ENCODE assay signal across 7 cellular contexts in genomic region chr12:31896514-31897039, GRCh38.
DNase-seq lines count a peak whose midpoint lies in the region; ATAC-seq, FAIRE-seq and TF ChIP-seq lines count a peak whose summit lies in the region.

No MANE protein-coding gene starts in this region.

- H3K4me1 Mint-ChIP-seq in activated B cell treated with CpG ODN at 0.5 μM for 24 hours, result peaks cover 69% of the 10 kb centered on the region
- H3K4me1 Mint-ChIP-seq in type B pancreatic cell (ENCODE audit: unreplicated experiment), result peaks cover 17% of the 10 kb centered on the region

- ATAC-seq in GM19438 (IDR thresholded peaks at IDR 0.05; ENCODE audit: low read depth, unreplicated experiment), result peak; percentile 99
- ATAC-seq in HG03439 (IDR thresholded peaks at IDR 0.05; ENCODE audit: unreplicated experiment), result peak; percentile 98
- ATAC-seq in activated B cell treated with CpG ODN at 0.5 μM for 24 hours (ENCODE audit: low read depth), result peak; percentile 93

- H3K27ac Mint-ChIP-seq in activated B cell treated with CpG ODN at 0.5 μM for 24 hours (peak overlapping the region; percentile 96), type B pancreatic cell (no peak overlapping the region)

- CTCF ChIA-PET in activated B cell treated with CpG ODN at 0.5 μM for 24 hours (lab: Charles Lee), result interaction anchor here (1.0 to 1.3 kb wide), 4 partner anchors 19 to 63 kb away, joined by 3 to 5 read pairs (median 4); partner anchors contain the start of gene RESF1

- no peak overlapping the region for H3K4me3 ChIP-seq in choroid plexus epithelial cell (ENCODE audit: low read depth, low read length)

- TF ChIP-seq CTCF in activated B cell treated with CpG ODN at 0.5 μM for 24 hours (IDR thresholded peaks at IDR 0.05) (no peak), choroid plexus epithelial cell (conservative IDR thresholded peaks at IDR 0.05; ENCODE audit: low read depth, low read length) (no peak), type B pancreatic cell (conservative IDR thresholded peaks at IDR 0.05) (no peak)

- H3K4me3 Mint-ChIP-seq in activated B cell treated with CpG ODN at 0.5 μM for 24 hours (peak overlapping the region; percentile 73), type B pancreatic cell (no peak overlapping the region)

- POLR2A ChIA-PET in activated B cell treated with CpG ODN at 0.5 μM for 24 hours (lab: Charles Lee), result interaction anchor here (0.5 to 4.5 kb wide), 47 partner anchors 8 to 503 kb away, joined by 3 to 85 read pairs (median 7); partner anchors contain the start of genes AMN1, DENND5B, ETFBKMT and FGD4

- H3K9me3 Mint-ChIP-seq in activated B cell treated with CpG ODN at 0.5 μM for 24 hours, result peaks cover 26% of the 10 kb centered on the region
- H3K9me3 Mint-ChIP-seq in type B pancreatic cell, result peaks cover 15% of the 10 kb centered on the region

- intact Hi-C loops in activated B cell treated with CpG ODN at 0.5 μM for 24 hours (cut with micrococcal nuclease), result loop anchor here (1.0 to 10.0 kb wide), 16 partner anchors 9 to 492 kb away; partner anchors contain the start of genes AMN1, ETFBKMT and RESF1

- H3K36me3 Mint-ChIP-seq in activated B cell treated with CpG ODN at 0.5 μM for 24 hours (ENCODE audit: low read depth) (peaks cover 39% of the 10 kb centered on the region), type B pancreatic cell (peaks cover 16% of the 10 kb centered on the region)

- FAIRE-seq in frontal cortex (lab: Jason Lieb, UNC), result no peak

- DNase-seq in activated B cell treated with CpG ODN at 0.5 μM for 24 hours, result peak; percentile 58
- peak; percentile 99 for DNase-seq in choroid plexus epithelial cell (ENCODE audit: low read depth)
- peak; percentile 80 for DNase-seq in pulmonary artery endothelial cell (ENCODE audit: low read depth, low spot score)
- DNase-seq in type B pancreatic cell (ENCODE audit: extremely low spot score, unreplicated experiment), result no peak
- DNase-seq in frontal cortex (ENCODE audit: low spot score in 2 of 2), result no peak

- H3K27me3 Mint-ChIP-seq in activated B cell treated with CpG ODN at 0.5 μM for 24 hours (no peaks in the 10 kb centered on the region), type B pancreatic cell (no peaks in the 10 kb centered on the region)

Comparison
In these comparisons a context has a peak if more than half of its experiments do, and no peak if none do; other contexts are left out.
1. DNase-seq: peak in activated B cell treated with CpG ODN at 0.5 μM for 24 hours (single experiment), choroid plexus epithelial cell (single experiment) and pulmonary artery endothelial cell (single experiment); none in type B pancreatic cell (single experiment) and frontal cortex (0 of 2).
2. Peak in every context shown above with its lines, with median percentiles within 50 percentile points of each other: ATAC-seq.